27 cellular contexts compared by ENCODE assay signal in the genomic region with DNA sequence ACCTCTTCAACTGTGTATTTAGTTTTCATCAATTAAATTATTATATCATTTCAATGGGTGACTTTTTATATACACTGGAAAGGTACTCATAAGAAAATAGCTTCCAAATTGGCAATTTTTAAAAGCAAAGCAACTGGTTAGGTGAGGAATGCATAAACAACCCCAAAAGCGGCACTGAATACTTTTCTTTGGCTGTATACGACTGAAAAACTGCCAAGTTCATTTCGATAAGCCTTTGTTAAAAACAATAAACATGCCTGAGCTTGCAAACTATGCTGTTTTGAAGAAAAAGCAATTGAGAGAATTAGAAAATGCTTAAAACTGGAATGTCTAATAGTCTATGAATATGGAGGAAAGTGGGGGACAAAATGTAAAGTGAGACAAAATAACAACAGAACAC. TPM values are rescaled to one million over a fixed set of nuclear protein-coding genes. Genes with fewer than 3 reads are reported as not detected.
"Had no signal": no experiment of that assay in that cellular context is flagged by ENCODE, and none has a peak within 500 bp of the region (broad histone marks: within the 10 kb centered on the region; RNA-seq: fewer than 3 reads in every experiment).

No MANE protein-coding gene starts in this region.

- H3K4me3 ChIP-seq: adrenal gland, cardiac muscle cell, SJCRH30, SK-N-MC had no signal

- H3K9me3 ChIP-seq: adrenal gland, SJCRH30 had no signal

- H3K27ac ChIP-seq: adrenal gland, cardiac muscle cell, SJCRH30, SK-N-MC had no signal

- H3K36me3 ChIP-seq: adrenal gland, cardiac muscle cell, SJCRH30 had no signal

- H3K4me1 ChIP-seq: SJCRH30 had no signal

- DNase-seq: activated CD4-positive, alpha-beta T cell treated with anti-CD3 and anti-CD28 coated beads for 36 hours; activated CD4-positive, alpha-beta T cell treated with anti-CD3 and anti-CD28 coated beads, Interleukin-2, amount 10 ng/mL, durations not matched to agents 7 days and 5 days; activated CD4-positive, alpha-beta T cell treated with anti-CD3 and anti-CD28 coated beads, Interleukin-2, amount 50 U/mL, for 48 hours; activated CD8-positive, alpha-beta T cell treated with anti-CD3 and anti-CD28 coated beads, Interleukin-2, amount 10 ng/mL, durations not matched to agents 7 days and 5 days; activated gamma-delta T cell; activated naive CD4-positive, alpha-beta T cell treated with anti-CD3 and anti-CD28 coated beads for 36 hours; activated T-cell treated with anti-CD3 and anti-CD28 coated beads, Interleukin-2, amount 50 U/mL, for 24 hours; adrenal gland; Karpas-422; KBM-7; MM.1S; MV-4-11; NCI-H1092; NCI-H1417 treated with DMSO at 0.1 percent for 48 hours; NCI-H187 treated with DMSO at 0.1 percent for 48 hours; NCI-H2081 treated with DMSO at 0.1 percent for 48 hours; NCI-H345; NCI-H524 treated with DMSO at 0.1 percent for 48 hours; SHP77; SJCRH30; T1000 had no signal

- H3K27me3 ChIP-seq: cardiac muscle cell, SJCRH30 had no signal

RNA-seq across cellular contexts. Expression of a gene that starts 2.9 kb away (rescaled TPM):
- total RNA-seq: activated CD4-positive, alpha-beta T cell treated with anti-CD3 and anti-CD28 coated beads for 36 hours; activated CD4-positive, alpha-beta T cell treated with anti-CD3 and anti-CD28 coated beads, Interleukin-2, amount 10 ng/mL, durations not matched to agents 7 days and 5 days; activated CD8-positive, alpha-beta T cell treated with anti-CD3 and anti-CD28 coated beads, Interleukin-2, amount 10 ng/mL, durations not matched to agents 7 days and 5 days; activated naive CD4-positive, alpha-beta T cell treated with anti-CD3 and anti-CD28 coated beads for 36 hours; activated naive CD4-positive, alpha-beta T cell treated with anti-CD3 and anti-CD28 coated beads, Interleukin-2, amount 50 U/mL, for 72 hours; activated T-helper 2 cell treated with anti-CD3 and anti-CD28 coated beads, Interferon-gamma antibody, Interleukin-2, Interleukin-4, amounts not matched to agents 10 μg/mL and 5 μg/mL and 100 μg/mL, durations not matched to agents 14 hours and 24 hours and 36 hours; T-helper 1 cell treated with Interleukin-12 subunit alpha and Interleukin-12 subunit beta and Interleukin-4 antibody, amounts not matched to agents 30 ng/mL and 1 ng/mL, for 36 hours had no signal
- polyA plus RNA-seq: IgD-negative memory B cell had no signal
